In genomic region chr2:207529330-207530159, GRCh38 we compare ENCODE assay signal across 8 cellular contexts. TPM values are rescaled to one million over a fixed set of nuclear protein-coding genes. Genes with fewer than 3 reads are reported as not detected.
DNase-seq lines count a peak whose midpoint lies in the region; ATAC-seq lines count a peak whose summit lies in the region.

CREB1 (plus strand) TSS chr2:207529962; CDS start chr2:207555636, 25,674 bp downstream.

- H3K27ac ChIP-seq in CD8-positive, alpha-beta memory T cell (ENCODE audit: low read depth, low read length), result peak within 1 kb of the TSS; percentile 99

- peak within 1 kb of the TSS; percentile 86 for H3K4me3 ChIP-seq in CD8-positive, alpha-beta memory T cell (ENCODE audit: low read length)

- POLR2A ChIA-PET in CD8-positive, alpha-beta memory T cell (lab: Charles Lee), result interaction anchor here (0.6 to 3.2 kb wide), 14 partner anchors 12 to 1445 kb away, joined by 3 to 109 read pairs (median 4); partner anchors contain the start of genes CCNYL1, IDH1, METTL21A and PLEKHM3

- peaks cover 0 to 2% (median 0%) of the 10 kb centered on the region in 5 donors for H3K9me3 Mint-ChIP-seq in CD8-positive, alpha-beta memory T cell

- H3K4me3 Mint-ChIP-seq in CD8-positive, alpha-beta memory T cell, result peak within 1 kb of the TSS; percentile 91 to 99 (median 96)

- H3K27me3 ChIP-seq in CD8-positive, alpha-beta memory T cell (ENCODE audit: insufficient read depth, low read length, poor library complexity, severe bottlenecking), result no peaks in the 10 kb centered on the region

- peaks cover 0 to 12% of the 10 kb centered on the region in 2 donors for H3K27me3 Mint-ChIP-seq in CD8-positive, alpha-beta memory T cell

- no peaks in the 10 kb centered on the region for H3K9me3 ChIP-seq in CD8-positive, alpha-beta memory T cell (ENCODE audit: low read length)

- H3K27ac Mint-ChIP-seq in CD8-positive, alpha-beta memory T cell, result peak within 1 kb of the TSS; percentile 99 to 100 (median 100)

- peaks cover 0 to 18% (median 0%) of the 10 kb centered on the region in 3 donors for H3K36me3 Mint-ChIP-seq in CD8-positive, alpha-beta memory T cell

- H3K36me3 ChIP-seq in CD8-positive, alpha-beta memory T cell (ENCODE audit: insufficient read depth, low read length), result no peaks in the 10 kb centered on the region

- H3K4me1 ChIP-seq in CD8-positive, alpha-beta memory T cell (ENCODE audit: insufficient read depth, low read length), result peaks cover 70% of the 10 kb centered on the region

- DNase-seq in CD8-positive, alpha-beta memory T cell, result peak; percentile 99 to 100 (median 100)
- DNase-seq in HS-5 (ENCODE audit: low read depth) (peak; percentile 94), medulla oblongata (ENCODE audit: extremely low spot score) (peak; percentile 98)
- peak; percentile 98 for DNase-seq in NK-92 treated with Interleukin-12 subunit alpha and Interleukin-12 subunit beta, amount 100 ng/mL, for 24 hours (lab: John Stamatoyannopoulos, UW)
- DNase-seq in activated CD8-positive, alpha-beta memory T cell treated with anti-CD3 and anti-CD28 coated beads for 24 hours, result peak; percentile 100
- peak; percentile 100 for DNase-seq in effector CD8-positive, alpha-beta T cell (lab: John Stamatoyannopoulos, UW)
- peak; percentile 99 for DNase-seq in stimulated activated CD8-positive, alpha-beta memory T cell treated with anti-CD3 and anti-CD28 coated beads, Interleukin-12 subunit alpha, Interleukin-12 subunit beta, amount 100 ng/mL, for 1 hour (ENCODE audit: low read depth)

- peaks cover 64 to 77% (median 70%) of the 10 kb centered on the region in 3 donors for H3K4me1 Mint-ChIP-seq in CD8-positive, alpha-beta memory T cell

- CTCF ChIA-PET in CD8-positive, alpha-beta memory T cell (lab: Charles Lee), result interaction anchor here (1.2 to 2.7 kb wide), 4 partner anchors 9 to 98 kb away, joined by 5 to 31 read pairs (median 7); partner anchors contain the start of gene METTL21A

- peak; percentile 79 for ATAC-seq in GM19468 (IDR thresholded peaks at IDR 0.05; ENCODE audit: extremely low read depth, unreplicated experiment)

RNA-seq across cellular contexts. Expression of gene CREB1, which starts in this region (rescaled TPM):
- total RNA-seq in CD8-positive, alpha-beta memory T cell, result 10 to 100 TPM; 95.4 to 96.2 TPM
- polyA plus RNA-seq in CD8-positive, alpha-beta memory T cell, result 60.2 TPM

Comparison
In these comparisons a context has a peak if more than half of its experiments do, and no peak if none do; other contexts are left out.
1. Peak in every context shown above with its lines: DNase-seq, ATAC-seq, H3K4me3 ChIP-seq and H3K27ac ChIP-seq.